ENCODE assay signal across 1 cellular context in the genomic region with DNA sequence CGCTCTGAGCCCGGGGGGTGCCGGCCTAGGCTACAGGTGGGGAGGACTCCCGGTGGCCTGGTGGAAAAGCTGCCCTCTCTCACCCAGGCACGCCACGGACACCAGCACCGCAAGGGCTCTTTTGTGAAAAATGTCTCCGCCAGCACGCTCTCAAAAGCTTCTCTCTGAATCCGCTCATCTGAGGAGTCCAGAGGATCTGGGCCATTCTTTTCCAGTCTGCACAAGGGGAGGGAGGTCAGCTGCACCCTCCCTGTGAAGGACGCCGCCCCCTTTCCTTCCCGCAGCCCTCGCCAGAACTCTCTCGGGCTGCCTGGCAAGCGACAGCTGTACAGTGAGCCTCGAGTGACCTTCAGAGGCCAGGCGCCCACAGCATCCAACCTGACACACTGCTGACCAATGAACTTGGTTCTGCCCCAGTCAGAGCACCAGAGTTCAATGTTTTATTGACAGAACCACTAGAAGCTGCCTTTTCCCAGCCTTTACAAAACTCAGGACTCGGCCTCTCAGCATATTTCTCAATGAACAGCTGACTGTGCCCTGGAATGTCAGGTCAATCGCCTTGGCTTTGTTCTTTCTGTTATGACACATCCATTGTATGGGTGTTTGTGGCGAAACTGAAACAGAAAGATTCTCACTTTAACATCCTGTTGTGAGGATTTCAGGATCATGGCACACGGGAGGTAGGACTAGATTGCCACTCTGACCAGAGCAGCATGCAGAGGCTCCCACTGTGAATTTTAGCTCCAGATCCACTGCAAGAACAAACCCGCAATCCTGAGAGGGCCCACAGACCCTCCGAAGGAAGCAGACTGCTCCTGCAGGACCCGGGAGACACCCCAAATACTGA.
A peak's percentile ranks its signal among the peaks of the same experiment; 100 is the strongest.
TF ChIP-seq lines count a peak whose summit lies in the region.

No MANE protein-coding gene starts in this region.

TF ChIP-seq in HepG2, 621 proteins besides CTCF, POLR2A, EP300 and RAD21 (continued from another document):
- TF ChIP-seq TRIM22 (IDR thresholded peaks at IDR 0.05), result no peak
- peak; percentile 92 for TF ChIP-seq ZSCAN21 (CRISPR knock-in tag; IDR thresholded peaks at IDR 0.05; ENCODE audit: borderline replicate concordance)
- peak; percentile 64; the same call in 1 of the 2 replicates for TF ChIP-seq TRIM24 (CRISPR knock-in tag; IDR thresholded peaks at IDR 0.05)
- peak; percentile 73; the same call in 1 of the 2 replicates for TF ChIP-seq LCORL (IDR thresholded peaks at IDR 0.05)
- TF ChIP-seq LCORL (CRISPR knock-in tag; IDR thresholded peaks at IDR 0.05), result peak; percentile 98
- peak; percentile 42; the same call in 1 of the 2 replicates for TF ChIP-seq RBAK (CRISPR knock-in tag; IDR thresholded peaks at IDR 0.05)
- TF ChIP-seq POLR2G (IDR thresholded peaks at IDR 0.05; ENCODE audit: low read depth, low read length), result peak; percentile 75
- no peak for TF ChIP-seq NFRKB (IDR thresholded peaks at IDR 0.05)
- TF ChIP-seq ZNF790 (CRISPR knock-in tag; IDR thresholded peaks at IDR 0.05; ENCODE audit: borderline replicate concordance), result no peak
- peak; percentile 90 for TF ChIP-seq ZSCAN25 (CRISPR knock-in tag; IDR thresholded peaks at IDR 0.05)
- TF ChIP-seq ZNF12 (CRISPR knock-in tag; IDR thresholded peaks at IDR 0.05), result peak; percentile 98
- no peak for TF ChIP-seq ZBTB8A (CRISPR knock-in tag; IDR thresholded peaks at IDR 0.05; ENCODE audit: borderline replicate concordance, low read depth)
- peak; percentile 48; the same call in 1 of the 2 replicates for TF ChIP-seq WIZ (CRISPR knock-in tag; IDR thresholded peaks at IDR 0.05)
- peak; percentile 82 for TF ChIP-seq SAFB2 (CRISPR knock-in tag; IDR thresholded peaks at IDR 0.05; ENCODE audit: borderline replicate concordance, low read depth)
- peak; percentile 99 for TF ChIP-seq FOXJ3 (CRISPR knock-in tag; IDR thresholded peaks at IDR 0.05; ENCODE audit: borderline replicate concordance)
- peak; percentile 90 for TF ChIP-seq BORCS8-MEF2B (CRISPR knock-in tag; IDR thresholded peaks at IDR 0.05)
- TF ChIP-seq BHLHE40 (IDR thresholded peaks at IDR 0.05; ENCODE audit: low read length), result peak; percentile 78
- peak; percentile 97 for TF ChIP-seq ZNF44 (CRISPR knock-in tag; IDR thresholded peaks at IDR 0.05)
- TF ChIP-seq, protein P1, sequence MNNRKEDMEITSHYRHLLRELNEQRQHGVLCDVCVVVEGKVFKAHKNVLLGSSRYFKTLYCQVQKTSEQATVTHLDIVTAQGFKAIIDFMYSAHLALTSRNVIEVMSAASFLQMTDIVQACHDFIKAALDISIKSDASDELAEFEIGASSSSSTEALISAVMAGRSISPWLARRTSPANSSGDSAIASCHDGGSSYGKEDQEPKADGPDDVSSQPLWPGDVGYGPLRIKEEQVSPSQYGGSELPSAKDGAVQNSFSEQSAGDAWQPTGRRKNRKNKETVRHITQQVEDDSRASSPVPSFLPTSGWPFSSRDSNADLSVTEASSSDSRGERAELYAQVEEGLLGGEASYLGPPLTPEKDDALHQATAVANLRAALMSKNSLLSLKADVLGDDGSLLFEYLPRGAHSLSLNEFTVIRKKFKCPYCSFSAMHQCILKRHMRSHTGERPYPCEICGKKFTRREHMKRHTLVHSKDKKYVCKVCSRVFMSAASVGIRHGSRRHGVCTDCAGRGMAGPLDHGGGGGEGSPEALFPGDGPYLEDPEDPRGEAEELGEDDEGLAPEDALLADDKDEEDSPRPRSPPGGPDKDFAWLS (CRISPR knock-in tag; IDR thresholded peaks at IDR 0.05; ENCODE audit: borderline replicate concordance), result no peak
- TF ChIP-seq TRAFD1 (CRISPR knock-in tag; IDR thresholded peaks at IDR 0.05; ENCODE audit: borderline replicate concordance), result peak; percentile 80; the same call in 1 of the 2 replicates
- peak; percentile 70; the same call in 1 of the 2 replicates for TF ChIP-seq E2F1 (CRISPR knock-in tag; IDR thresholded peaks at IDR 0.05)
- TF ChIP-seq ERF (CRISPR knock-in tag; IDR thresholded peaks at IDR 0.05), result peak; percentile 99
- TF ChIP-seq MEF2D (CRISPR knock-in tag; IDR thresholded peaks at IDR 0.05), result peak; percentile 98
- TF ChIP-seq, protein P2, sequence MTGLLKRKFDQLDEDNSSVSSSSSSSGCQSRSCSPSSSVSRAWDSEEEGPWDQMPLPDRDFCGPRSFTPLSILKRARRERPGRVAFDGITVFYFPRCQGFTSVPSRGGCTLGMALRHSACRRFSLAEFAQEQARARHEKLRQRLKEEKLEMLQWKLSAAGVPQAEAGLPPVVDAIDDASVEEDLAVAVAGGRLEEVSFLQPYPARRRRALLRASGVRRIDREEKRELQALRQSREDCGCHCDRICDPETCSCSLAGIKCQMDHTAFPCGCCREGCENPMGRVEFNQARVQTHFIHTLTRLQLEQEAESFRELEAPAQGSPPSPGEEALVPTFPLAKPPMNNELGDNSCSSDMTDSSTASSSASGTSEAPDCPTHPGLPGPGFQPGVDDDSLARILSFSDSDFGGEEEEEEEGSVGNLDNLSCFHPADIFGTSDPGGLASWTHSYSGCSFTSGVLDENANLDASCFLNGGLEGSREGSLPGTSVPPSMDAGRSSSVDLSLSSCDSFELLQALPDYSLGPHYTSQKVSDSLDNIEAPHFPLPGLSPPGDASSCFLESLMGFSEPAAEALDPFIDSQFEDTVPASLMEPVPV (CRISPR knock-in tag; IDR thresholded peaks at IDR 0.05), result peak; percentile 95
- TF ChIP-seq ZNF512 (CRISPR knock-in tag; IDR thresholded peaks at IDR 0.05), result no peak
- TF ChIP-seq POLR2AphosphoS5 (IDR thresholded peaks at IDR 0.05; ENCODE audit: low read depth, low read length), result peak; percentile 50
- no peak for TF ChIP-seq SMAD9 (CRISPR knock-in tag; IDR thresholded peaks at IDR 0.05)
- TF ChIP-seq SMAD3 (CRISPR knock-in tag; IDR thresholded peaks at IDR 0.05), result peak; percentile 99
- TF ChIP-seq NONO (IDR thresholded peaks at IDR 0.05), result no peak
- TF ChIP-seq NONO (CRISPR knock-in tag; conservative IDR thresholded peaks at IDR 0.05), result peak; percentile 96; the same call in 1 of the 2 replicates
- peak; percentile 95 for TF ChIP-seq HOMEZ (CRISPR knock-in tag; IDR thresholded peaks at IDR 0.05; ENCODE audit: low read depth)
- TF ChIP-seq ZNF235 (CRISPR knock-in tag; IDR thresholded peaks at IDR 0.05; ENCODE audit: borderline replicate concordance), result peak; percentile 89; the same call in 1 of the 2 replicates
- no peak for TF ChIP-seq NFE2 (CRISPR knock-in tag; IDR thresholded peaks at IDR 0.05)
- peak; percentile 95 for TF ChIP-seq ZSCAN29 (CRISPR knock-in tag; conservative IDR thresholded peaks at IDR 0.05)
- peak; percentile 91 for TF ChIP-seq ZNF317 (CRISPR knock-in tag; IDR thresholded peaks at IDR 0.05)
- TF ChIP-seq HMG20A (CRISPR knock-in tag; IDR thresholded peaks at IDR 0.05; ENCODE audit: borderline replicate concordance), result peak; percentile 99
